Comparison of ENCODE assay signal across 21 cellular contexts in genomic region chr20:12023169-12023795, GRCh38.
DNase-seq lines count a peak whose midpoint lies in the region; ATAC-seq lines count a peak whose summit lies in the region.
"Had no signal": no experiment of that assay in that cellular context is flagged by ENCODE, and none has a peak within 500 bp of the region (broad histone marks: within the 10 kb centered on the region; RNA-seq: fewer than 3 reads in every experiment).

No MANE protein-coding gene starts in this region.

- H3K4me3 Mint-ChIP-seq in naive B cell = peak overlapping the region in 3 of 8 donors; percentile 20 to 57 (median 25)
- H3K4me3 Mint-ChIP-seq: activated T-helper 17 cell treated with anti-CD3 and anti-CD28 coated beads, Interleukin-2, amount 50 U/mL, for 72 hours; HFFc6; T-helper 17 cell had no signal

- ATAC-seq in GM18868 (IDR thresholded peaks at IDR 0.05; ENCODE audit: unreplicated experiment) = peak; percentile 94
- peak; percentile 85 for ATAC-seq in HG02981 (IDR thresholded peaks at IDR 0.05; ENCODE audit: unreplicated experiment)
- peak; percentile 71 to 91 for ATAC-seq in naive B cell (ENCODE audit: low read depth in 2 of 2)
- ATAC-seq: activated T-helper 17 cell treated with anti-CD3 and anti-CD28 coated beads, Interleukin-2, amount 50 U/mL, for 72 hours; esophagus mucosa; psoas muscle; T-helper 17 cell had no signal

- peak overlapping the region; percentile 10 to 72 (median 47) for H3K27ac Mint-ChIP-seq in naive B cell
- H3K27ac Mint-ChIP-seq: activated T-helper 17 cell treated with anti-CD3 and anti-CD28 coated beads, Interleukin-2, amount 50 U/mL, for 72 hours; HFFc6; T-helper 17 cell had no signal

- DNase-seq in NAMALWA (ENCODE audit: low spot score) = peak; percentile 12
- DNase-seq in naive B cell = peak; percentile 35
- DNase-seq in activated CD4-positive, CD25-positive, alpha-beta regulatory T cell treated with anti-CD3 and anti-CD28 coated beads, Interleukin-2, amount 50 U/mL, for 72 hours = no peak
- no peak for DNase-seq in NCI-H146 (lab: John Stamatoyannopoulos, UW)
- no peak for DNase-seq in hepatic stellate cell (ENCODE audit: low spot score)
- DNase-seq in kidney glomerular epithelial cell (lab: John Stamatoyannopoulos, UW) = no peak
- DNase-seq: GDM1; glutamatergic neuron; HFFc6; KG1; NCI-H1436 treated with DMSO at 0.1 percent for 48 hours; NCI-H226; psoas muscle; SHP77 treated with DMSO at 0.1 percent for 48 hours; stimulated activated CD4-positive, alpha-beta T cell treated with anti-CD3 and anti-CD28 coated beads, Interleukin-12 subunit alpha, Interleukin-12 subunit beta, amount 100 ng/mL, for 4 hours; stimulated activated naive CD4-positive, alpha-beta T cell; T-helper 17 cell had no signal

- H3K9me3 Mint-ChIP-seq in naive B cell = peaks cover 0 to 1% (median 0%) of the 10 kb centered on the region in 7 donors
- H3K9me3 Mint-ChIP-seq: HFFc6 had no signal

- H3K4me1 Mint-ChIP-seq in naive B cell = peaks cover 24 to 36% (median 34%) of the 10 kb centered on the region in 3 donors
- H3K4me1 Mint-ChIP-seq: activated T-helper 17 cell treated with anti-CD3 and anti-CD28 coated beads, Interleukin-2, amount 50 U/mL, for 72 hours; T-helper 17 cell had no signal

- H3K27me3 Mint-ChIP-seq in naive B cell = no peaks in the 10 kb centered on the region
- H3K27me3 Mint-ChIP-seq: activated T-helper 17 cell treated with anti-CD3 and anti-CD28 coated beads, Interleukin-2, amount 50 U/mL, for 72 hours; T-helper 17 cell had no signal

- no peaks in the 10 kb centered on the region for H3K36me3 Mint-ChIP-seq in naive B cell

Comparison
In these comparisons a context has a peak if more than half of its experiments do, and no peak if none do; other contexts are left out.
1. DNase-seq: peak in NAMALWA (single experiment) and naive B cell (single experiment); none in activated CD4-positive, CD25-positive, alpha-beta regulatory T cell treated with anti-CD3 and anti-CD28 coated beads, Interleukin-2, amount 50 U/mL, for 72 hours (single experiment), NCI-H146 (single experiment), hepatic stellate cell (single experiment) and kidney glomerular epithelial cell (single experiment).
2. Peak in every context shown above with its lines, with median percentiles within 50 percentile points of each other: ATAC-seq.